Comparison of ENCODE assay signal across 19 cellular contexts in genomic region chr5:177499842-177500241, GRCh38. TPM values are rescaled to one million over a fixed set of nuclear protein-coding genes. Genes with fewer than 3 reads are reported as not detected.
A peak's percentile ranks its signal among the peaks of the same experiment; 100 is the strongest.
DNase-seq lines count a peak whose midpoint lies in the region; ATAC-seq and TF ChIP-seq lines count a peak whose summit lies in the region.
"Had no signal": no experiment of that assay in that cellular context is flagged by ENCODE, and none has a peak within 500 bp of the region (broad histone marks: within the 10 kb centered on the region; RNA-seq: fewer than 3 reads in every experiment).

No MANE protein-coding gene starts in this region.

- no peaks in the 10 kb centered on the region for H3K36me3 Mint-ChIP-seq in activated CD4-positive, alpha-beta memory T cell treated with anti-CD3 and anti-CD28 coated beads, Interleukin-2, amount 10 ng/mL, durations not matched to agents 7 days and 5 days (ENCODE audit: low read depth)
- H3K36me3 Mint-ChIP-seq in activated CD4-positive, alpha-beta memory T cell treated with anti-CD3 and anti-CD28 coated beads for 36 hours: no peaks in the 10 kb centered on the region
- H3K36me3 Mint-ChIP-seq in central memory CD8-positive, alpha-beta T cell (ENCODE audit: insufficient read depth): peaks cover 2% of the 10 kb centered on the region
- no peaks in the 10 kb centered on the region for H3K36me3 Mint-ChIP-seq in natural killer cell treated with Interleukin-12 subunit alpha and Interleukin-12 subunit beta and Interleukin-15 and Interleukin-18, amount 100 ng/mL, for 72 hours
- no peaks in the 10 kb centered on the region for H3K36me3 Mint-ChIP-seq in type B pancreatic cell
- H3K36me3 Mint-ChIP-seq: activated naive CD8-positive, alpha-beta T cell treated with anti-CD3 and anti-CD28 coated beads for 36 hours had no signal

- peaks cover 27% of the 10 kb centered on the region for H3K4me1 Mint-ChIP-seq in activated CD4-positive, alpha-beta memory T cell treated with anti-CD3 and anti-CD28 coated beads, Interleukin-2, amount 10 ng/mL, durations not matched to agents 7 days and 5 days
- peaks cover 14% of the 10 kb centered on the region for H3K4me1 Mint-ChIP-seq in activated CD4-positive, alpha-beta memory T cell treated with anti-CD3 and anti-CD28 coated beads for 36 hours (ENCODE audit: low read depth)
- peaks cover 32% of the 10 kb centered on the region for H3K4me1 Mint-ChIP-seq in central memory CD8-positive, alpha-beta T cell
- peaks cover 15 to 27% of the 10 kb centered on the region in 2 donors for H3K4me1 Mint-ChIP-seq in natural killer cell treated with Interleukin-12 subunit alpha and Interleukin-12 subunit beta and Interleukin-15 and Interleukin-18, amount 100 ng/mL, for 72 hours (ENCODE audit: low read depth in 2 of 2)
- peaks cover 32% of the 10 kb centered on the region for H3K4me1 Mint-ChIP-seq in type B pancreatic cell (ENCODE audit: unreplicated experiment)

- CTCF ChIA-PET in activated CD4-positive, alpha-beta memory T cell treated with anti-CD3 and anti-CD28 coated beads, Interleukin-2, amount 10 ng/mL, durations not matched to agents 7 days and 5 days (lab: Charles Lee): interaction anchor here (0.7 to 5.7 kb wide), 8 partner anchors 17 to 225 kb away, joined by 3 to 45 read pairs (median 12); partner anchors contain the start of gene DDX41
- CTCF ChIA-PET in activated CD4-positive, alpha-beta memory T cell treated with anti-CD3 and anti-CD28 coated beads for 36 hours (lab: Charles Lee): interaction anchor here (0.8 to 5.4 kb wide), 11 partner anchors 10 to 195 kb away, joined by 3 to 67 read pairs (median 6); partner anchors contain the start of genes DOK3 and PFN3

- no peak for ATAC-seq in central memory CD8-positive, alpha-beta T cell (replicated peaks; ENCODE audit: extremely low read depth, poor library complexity, severe bottlenecking)
- no peak for ATAC-seq in natural killer cell treated with Interleukin-12 subunit alpha and Interleukin-12 subunit beta and Interleukin-15 and Interleukin-18, amount 100 ng/mL, for 72 hours
- ATAC-seq: HCT116, left lobe of liver, upper lobe of right lung had no signal

- no peak for DNase-seq in activated CD4-positive, alpha-beta memory T cell treated with anti-CD3 and anti-CD28 coated beads, Interleukin-2, amount 10 ng/mL, durations not matched to agents 7 days and 5 days
- no peak for DNase-seq in activated CD4-positive, alpha-beta memory T cell treated with anti-CD3 and anti-CD28 coated beads for 36 hours
- DNase-seq in central memory CD8-positive, alpha-beta T cell (ENCODE audit: low spot score in 2 of 2): no peak
- DNase-seq in natural killer cell treated with Interleukin-12 subunit alpha and Interleukin-12 subunit beta and Interleukin-15 and Interleukin-18, amount 100 ng/mL, for 72 hours (ENCODE audit: low spot score): no peak
- DNase-seq in type B pancreatic cell (ENCODE audit: extremely low spot score, unreplicated experiment): no peak
- DNase-seq in NCI-H128 (lab: John Stamatoyannopoulos, UW; ENCODE audit: unreplicated experiment): no peak
- no peak for DNase-seq in stimulated activated CD4-positive, alpha-beta T cell treated with anti-CD3 and anti-CD28 coated beads, Interleukin-15, amount 100 ng/mL, for 24 hours
- no peak for DNase-seq in NCI-H146 treated with DMSO at 0.1 percent for 48 hours (lab: John Stamatoyannopoulos, UW; ENCODE audit: unreplicated experiment)
- DNase-seq: activated CD8-positive, alpha-beta memory T cell treated with anti-CD3 and anti-CD28 coated beads, Interleukin-2, amount 50 U/mL, for 48 hours; activated naive CD8-positive, alpha-beta T cell treated with anti-CD3 and anti-CD28 coated beads for 36 hours; AML-193; Calu3; NCI-H1694; NCI-H69; stimulated activated CD4-positive, alpha-beta T cell treated with anti-CD3 and anti-CD28 coated beads, Interleukin-1b, Interleukin-23, amount 100 ng/mL, for 48 hours; substantia nigra; upper lobe of right lung had no signal

- no peak overlapping the region for H3K27ac Mint-ChIP-seq in activated CD4-positive, alpha-beta memory T cell treated with anti-CD3 and anti-CD28 coated beads, Interleukin-2, amount 10 ng/mL, durations not matched to agents 7 days and 5 days
- no peak overlapping the region for H3K27ac Mint-ChIP-seq in activated CD4-positive, alpha-beta memory T cell treated with anti-CD3 and anti-CD28 coated beads for 36 hours
- no peak overlapping the region for H3K27ac Mint-ChIP-seq in central memory CD8-positive, alpha-beta T cell (ENCODE audit: low read depth)
- H3K27ac Mint-ChIP-seq in natural killer cell treated with Interleukin-12 subunit alpha and Interleukin-12 subunit beta and Interleukin-15 and Interleukin-18, amount 100 ng/mL, for 72 hours: no peak overlapping the region
- no peak overlapping the region for H3K27ac Mint-ChIP-seq in type B pancreatic cell
- H3K27ac Mint-ChIP-seq: activated naive CD8-positive, alpha-beta T cell treated with anti-CD3 and anti-CD28 coated beads for 36 hours had no signal

- H3K27me3 Mint-ChIP-seq in activated CD4-positive, alpha-beta memory T cell treated with anti-CD3 and anti-CD28 coated beads, Interleukin-2, amount 10 ng/mL, durations not matched to agents 7 days and 5 days: peaks cover 21% of the 10 kb centered on the region
- H3K27me3 Mint-ChIP-seq in activated CD4-positive, alpha-beta memory T cell treated with anti-CD3 and anti-CD28 coated beads for 36 hours: peaks cover 8% of the 10 kb centered on the region
- H3K27me3 Mint-ChIP-seq in central memory CD8-positive, alpha-beta T cell: no peaks in the 10 kb centered on the region
- peaks cover 8 to 10% of the 10 kb centered on the region in 2 donors for H3K27me3 Mint-ChIP-seq in natural killer cell treated with Interleukin-12 subunit alpha and Interleukin-12 subunit beta and Interleukin-15 and Interleukin-18, amount 100 ng/mL, for 72 hours
- H3K27me3 Mint-ChIP-seq in type B pancreatic cell: peaks cover 15% of the 10 kb centered on the region

- no peak for TF ChIP-seq CTCF in type B pancreatic cell (conservative IDR thresholded peaks at IDR 0.05)

- no peaks in the 10 kb centered on the region for H3K9me3 Mint-ChIP-seq in activated CD4-positive, alpha-beta memory T cell treated with anti-CD3 and anti-CD28 coated beads, Interleukin-2, amount 10 ng/mL, durations not matched to agents 7 days and 5 days
- H3K9me3 Mint-ChIP-seq in activated CD4-positive, alpha-beta memory T cell treated with anti-CD3 and anti-CD28 coated beads for 36 hours: no peaks in the 10 kb centered on the region
- H3K9me3 Mint-ChIP-seq in central memory CD8-positive, alpha-beta T cell: no peaks in the 10 kb centered on the region
- H3K9me3 Mint-ChIP-seq in natural killer cell treated with Interleukin-12 subunit alpha and Interleukin-12 subunit beta and Interleukin-15 and Interleukin-18, amount 100 ng/mL, for 72 hours: no peaks in the 10 kb centered on the region
- H3K9me3 Mint-ChIP-seq in type B pancreatic cell: no peaks in the 10 kb centered on the region
- H3K9me3 Mint-ChIP-seq: activated naive CD8-positive, alpha-beta T cell treated with anti-CD3 and anti-CD28 coated beads for 36 hours had no signal

- POLR2A ChIA-PET in activated CD4-positive, alpha-beta memory T cell treated with anti-CD3 and anti-CD28 coated beads, Interleukin-2, amount 10 ng/mL, durations not matched to agents 7 days and 5 days (lab: Charles Lee): interaction anchor here (1.1 kb wide), 1 partner anchor 127 kb away, joined by 3 read pairs; no protein-coding TSS in a partner anchor
- POLR2A ChIA-PET in activated CD4-positive, alpha-beta memory T cell treated with anti-CD3 and anti-CD28 coated beads for 36 hours (lab: Charles Lee): interaction anchor here (1.2 kb wide), 1 partner anchor 96 kb away, joined by 3 read pairs; no protein-coding TSS in a partner anchor

- H3K4me3 Mint-ChIP-seq in activated CD4-positive, alpha-beta memory T cell treated with anti-CD3 and anti-CD28 coated beads, Interleukin-2, amount 10 ng/mL, durations not matched to agents 7 days and 5 days: peak overlapping the region; percentile 6
- no peak overlapping the region for H3K4me3 Mint-ChIP-seq in activated CD4-positive, alpha-beta memory T cell treated with anti-CD3 and anti-CD28 coated beads for 36 hours
- H3K4me3 Mint-ChIP-seq in central memory CD8-positive, alpha-beta T cell: peak overlapping the region; percentile 43
- peak overlapping the region; percentile 59 for H3K4me3 Mint-ChIP-seq in natural killer cell treated with Interleukin-12 subunit alpha and Interleukin-12 subunit beta and Interleukin-15 and Interleukin-18, amount 100 ng/mL, for 72 hours
- H3K4me3 Mint-ChIP-seq in type B pancreatic cell: peak overlapping the region; percentile 35
- H3K4me3 Mint-ChIP-seq: activated naive CD8-positive, alpha-beta T cell treated with anti-CD3 and anti-CD28 coated beads for 36 hours had no signal

- intact Hi-C loops in activated CD4-positive, alpha-beta memory T cell treated with anti-CD3 and anti-CD28 coated beads for 36 hours (cut with micrococcal nuclease): loop anchor here (5.0 kb wide), 1 partner anchor 388 kb away; no protein-coding TSS in a partner anchor

RNA-seq across cellular contexts. Expression of gene PDLIM7, which starts 2.4 kb away (rescaled TPM):
- 10 to 100 TPM; 55.1 to 56.6 TPM for total RNA-seq in activated CD4-positive, alpha-beta memory T cell treated with anti-CD3 and anti-CD28 coated beads, Interleukin-2, amount 10 ng/mL, durations not matched to agents 7 days and 5 days
- 10 to 100 TPM; 50.2 to 56.6 TPM for total RNA-seq in activated CD4-positive, alpha-beta memory T cell treated with anti-CD3 and anti-CD28 coated beads for 36 hours
- 10 to 100 TPM; 15.5 to 39.1 TPM for total RNA-seq in natural killer cell treated with Interleukin-12 subunit alpha and Interleukin-12 subunit beta and Interleukin-15 and Interleukin-18, amount 100 ng/mL, for 72 hours
- total RNA-seq in type B pancreatic cell (ENCODE audit: low replicate concordance): 66.5 and 187 TPM in 2 replicates

RNA-seq across cellular contexts. Expression of gene DOK3, which starts 9.8 kb away (rescaled TPM):
- total RNA-seq in activated CD4-positive, alpha-beta memory T cell treated with anti-CD3 and anti-CD28 coated beads, Interleukin-2, amount 10 ng/mL, durations not matched to agents 7 days and 5 days: 1 to 10 TPM; 2.4 TPM
- 1 to 10 TPM in 1 of 2 experiments, under 1 TPM in 1; 0.52 to 1.3 TPM for total RNA-seq in activated CD4-positive, alpha-beta memory T cell treated with anti-CD3 and anti-CD28 coated beads for 36 hours
- 10 to 100 TPM; 10.0 to 18.0 TPM for total RNA-seq in natural killer cell treated with Interleukin-12 subunit alpha and Interleukin-12 subunit beta and Interleukin-15 and Interleukin-18, amount 100 ng/mL, for 72 hours
- 6.2 and 6.9 TPM in 2 replicates for total RNA-seq in type B pancreatic cell (ENCODE audit: low replicate concordance)

RNA-seq across cellular contexts. Expression of gene DDX41, which starts 16.9 kb away (rescaled TPM):
- total RNA-seq in activated CD4-positive, alpha-beta memory T cell treated with anti-CD3 and anti-CD28 coated beads, Interleukin-2, amount 10 ng/mL, durations not matched to agents 7 days and 5 days: 100 to 1,000 TPM; 105 to 107 TPM
- total RNA-seq in activated CD4-positive, alpha-beta memory T cell treated with anti-CD3 and anti-CD28 coated beads for 36 hours: 100 to 1,000 TPM; 143 to 145 TPM
- total RNA-seq in natural killer cell treated with Interleukin-12 subunit alpha and Interleukin-12 subunit beta and Interleukin-15 and Interleukin-18, amount 100 ng/mL, for 72 hours: 100 to 1,000 TPM; 162 to 168 TPM
- 99.7 and 104 TPM in 2 replicates for total RNA-seq in type B pancreatic cell (ENCODE audit: low replicate concordance)

RNA-seq across cellular contexts. Expression of gene DBN1, which starts 26.4 kb away (rescaled TPM):
- 1 to 10 TPM; 4.9 to 5.0 TPM for total RNA-seq in activated CD4-positive, alpha-beta memory T cell treated with anti-CD3 and anti-CD28 coated beads, Interleukin-2, amount 10 ng/mL, durations not matched to agents 7 days and 5 days
- total RNA-seq in activated CD4-positive, alpha-beta memory T cell treated with anti-CD3 and anti-CD28 coated beads for 36 hours: 10 to 100 TPM; 12.1 to 15.9 TPM
- total RNA-seq in natural killer cell treated with Interleukin-12 subunit alpha and Interleukin-12 subunit beta and Interleukin-15 and Interleukin-18, amount 100 ng/mL, for 72 hours: 10 to 100 TPM in 1 of 2 donors, 1 to 10 TPM in 1; 7.1 to 13.3 TPM
- total RNA-seq in type B pancreatic cell (ENCODE audit: low replicate concordance): 200 and 269 TPM in 2 replicates

RNA-seq across cellular contexts. Expression of gene PRR7, which starts 53.2 kb away (rescaled TPM):
- total RNA-seq in activated CD4-positive, alpha-beta memory T cell treated with anti-CD3 and anti-CD28 coated beads, Interleukin-2, amount 10 ng/mL, durations not matched to agents 7 days and 5 days: 1 to 10 TPM; 4.9 to 5.8 TPM
- total RNA-seq in activated CD4-positive, alpha-beta memory T cell treated with anti-CD3 and anti-CD28 coated beads for 36 hours: 10 to 100 TPM; 13.3 to 13.6 TPM
- total RNA-seq in natural killer cell treated with Interleukin-12 subunit alpha and Interleukin-12 subunit beta and Interleukin-15 and Interleukin-18, amount 100 ng/mL, for 72 hours: 1 to 10 TPM in 1 of 2 donors, under 1 TPM in 1; 0.83 to 2.6 TPM
- total RNA-seq in type B pancreatic cell (ENCODE audit: low replicate concordance): 5.9 and 8.8 TPM in 2 replicates
